In the genomic region with DNA sequence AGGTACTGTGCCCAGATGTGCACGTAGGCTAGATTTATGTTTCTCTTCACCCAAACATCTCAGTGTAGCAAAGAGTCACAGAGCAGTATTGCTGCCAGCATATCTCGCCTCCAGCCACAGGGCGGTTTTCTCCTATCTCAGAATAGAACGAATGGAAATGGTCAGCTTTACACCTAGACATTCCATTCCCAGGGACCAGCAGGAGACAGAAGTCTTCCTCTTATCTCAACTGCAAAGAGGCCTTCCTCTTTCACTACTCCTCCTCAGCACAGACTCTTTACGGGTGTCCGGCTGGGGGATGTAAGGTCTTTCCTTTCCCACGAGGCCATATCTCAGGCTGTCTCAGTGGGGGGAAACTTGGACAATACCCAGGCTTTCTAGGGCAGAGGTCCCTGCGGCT, we compare ENCODE assay signal across 8 cellular contexts. TPM values are rescaled to one million over a fixed set of nuclear protein-coding genes. Genes with fewer than 3 reads are reported as not detected.
DNase-seq lines count a peak whose midpoint lies in the region; ATAC-seq, FAIRE-seq and TF ChIP-seq lines count a peak whose summit lies in the region.
"Not testable (repeated sequence)": the region's sequence is repeated elsewhere in the genome, so short reads cannot be mapped to it uniquely, and the experiment has no call there.

No MANE protein-coding gene starts in this region.

- SMC1A ChIA-PET in GM12878 (lab: Charles Lee; ENCODE audit: uncharacterized antibody, unreplicated experiment) = not testable (repeated sequence)

- in situ Hi-C loops in GM12878 (cut with MboI) = not testable (repeated sequence)

- not testable (repeated sequence) for TF ChIP-seq EP300 in GM12878 (IDR thresholded peaks at IDR 0.05; ENCODE audit: borderline replicate concordance in 1 of 2, control insufficient read depth in 1 of 2, low read depth in 2 of 2, low read length in 2 of 2)

- peaks cover 16% of the 10 kb centered on the region for H3K4me1 Mint-ChIP-seq in activated CD4-positive, alpha-beta T cell treated with anti-CD3 and anti-CD28 coated beads, Interleukin-2, amount 10 ng/mL, durations not matched to agents 24 days and 14 days
- peaks cover 13% of the 10 kb centered on the region for H3K4me1 Mint-ChIP-seq in memory B cell
- peaks cover 32% of the 10 kb centered on the region for H3K4me1 Mint-ChIP-seq in progenitor cell of endocrine pancreas (ENCODE audit: low read depth)
- H3K4me1 Mint-ChIP-seq in type B pancreatic cell (ENCODE audit: unreplicated experiment) = peaks cover 17% of the 10 kb centered on the region

- H3K9ac ChIP-seq in NT2/D1 (ENCODE audit: insufficient read length, low read depth); GM12878 (ENCODE audit: control insufficient read depth, insufficient read depth, low read length): not testable (repeated sequence)

- intact Hi-C loops in activated CD4-positive, alpha-beta T cell treated with anti-CD3 and anti-CD28 coated beads, Interleukin-2, amount 10 ng/mL, durations not matched to agents 24 days and 14 days (cut with micrococcal nuclease); GM12878 (cut with micrococcal nuclease; ENCODE audit: unreplicated experiment): not testable (repeated sequence)

- H3K9me3 Mint-ChIP-seq in activated CD4-positive, alpha-beta T cell treated with anti-CD3 and anti-CD28 coated beads, Interleukin-2, amount 10 ng/mL, durations not matched to agents 24 days and 14 days = peaks cover 16% of the 10 kb centered on the region
- H3K9me3 Mint-ChIP-seq in memory B cell = peaks cover 12% of the 10 kb centered on the region
- H3K9me3 Mint-ChIP-seq in progenitor cell of endocrine pancreas (ENCODE audit: low read depth); type B pancreatic cell: not testable (repeated sequence)

- TSS peak; percentile 69 for BruUV-seq in GM12878 (replicated peaks; lab: Mats Ljungman, UMichigan)

- H4K20me1 ChIP-seq in GM12878 (ENCODE audit: control insufficient read depth, insufficient read depth) = not testable (repeated sequence)

- H3K4me3 Mint-ChIP-seq in activated CD4-positive, alpha-beta T cell treated with anti-CD3 and anti-CD28 coated beads, Interleukin-2, amount 10 ng/mL, durations not matched to agents 24 days and 14 days = peak overlapping the region; percentile 92
- H3K4me3 Mint-ChIP-seq in memory B cell (peak overlapping the region; percentile 92), progenitor cell of endocrine pancreas (ENCODE audit: low read depth) (peak overlapping the region; percentile 95), type B pancreatic cell (peak overlapping the region; percentile 98)

- H3K27me3 Mint-ChIP-seq in activated CD4-positive, alpha-beta T cell treated with anti-CD3 and anti-CD28 coated beads, Interleukin-2, amount 10 ng/mL, durations not matched to agents 24 days and 14 days; memory B cell; progenitor cell of endocrine pancreas; type B pancreatic cell: not testable (repeated sequence)

- TF ChIP-seq CTCF in GM12878 (IDR thresholded peaks at IDR 0.05 in 2 of 3, conservative IDR thresholded peaks at IDR 0.05 in 1 of 3; ENCODE audit: control insufficient read depth in 2 of 3, extremely low read depth in 1 of 3, insufficient read depth in 1 of 3, low read depth in 3 of 3, low read length in 3 of 3); fibroblast of pulmonary artery (IDR thresholded peaks at IDR 0.05; ENCODE audit: low read length, missing control alignments); progenitor cell of endocrine pancreas (IDR thresholded peaks at IDR 0.05; ENCODE audit: unreplicated experiment); type B pancreatic cell (conservative IDR thresholded peaks at IDR 0.05): not testable (repeated sequence)

- not testable (repeated sequence) for H3K36me3 ChIP-seq in NT2/D1 (ENCODE audit: insufficient read depth, insufficient read length, low read length); GM12878 (ENCODE audit: control insufficient read depth in 2 of 2, insufficient read depth in 2 of 2, low read length in 1 of 2)

- not testable (repeated sequence) for H3K9me3 ChIP-seq in NT2/D1 (ENCODE audit: insufficient read depth, low read length); GM12878 (replicated peaks; ENCODE audit: control insufficient read depth, insufficient read depth, low read length)

- H3K27ac ChIP-seq in GM12878 (ENCODE audit: control insufficient read depth, insufficient read depth) = not testable (repeated sequence)

- peak overlapping the region; percentile 35 for H3K27ac Mint-ChIP-seq in activated CD4-positive, alpha-beta T cell treated with anti-CD3 and anti-CD28 coated beads, Interleukin-2, amount 10 ng/mL, durations not matched to agents 24 days and 14 days
- H3K27ac Mint-ChIP-seq in memory B cell (peak overlapping the region; percentile 81), progenitor cell of endocrine pancreas (peak overlapping the region; percentile 98), type B pancreatic cell (peak overlapping the region; percentile 93)

- H3K4me3 ChIP-seq in NT2/D1 (ENCODE audit: insufficient read length, low read depth) (peak overlapping the region; percentile 34), GM12878 (peak overlapping the region; percentile 96), fibroblast of pulmonary artery (replicated peaks; ENCODE audit: low read depth, low read length) (peak overlapping the region; percentile 92)

- RAD21 ChIA-PET in GM12878 (lab: Charles Lee; ENCODE audit: unreplicated experiment) = not testable (repeated sequence)

- H3K79me2 ChIP-seq in GM12878 (ENCODE audit: control insufficient read depth, insufficient read depth, low read length) = not testable (repeated sequence)

- not testable (repeated sequence) for TF ChIP-seq POLR2A in GM12878 (IDR thresholded peaks at IDR 0.05; ENCODE audit: low read depth, low read length)

- CTCF ChIA-PET in GM12878 (lab: Yijun Ruan, JAX) = not testable (repeated sequence)

- H3K36me3 Mint-ChIP-seq in activated CD4-positive, alpha-beta T cell treated with anti-CD3 and anti-CD28 coated beads, Interleukin-2, amount 10 ng/mL, durations not matched to agents 24 days and 14 days (ENCODE audit: low read depth) = peaks cover 44% of the 10 kb centered on the region
- H3K36me3 Mint-ChIP-seq in memory B cell = peaks cover 26% of the 10 kb centered on the region
- H3K36me3 Mint-ChIP-seq in progenitor cell of endocrine pancreas (ENCODE audit: insufficient read depth) = not testable (repeated sequence)
- H3K36me3 Mint-ChIP-seq in type B pancreatic cell = peaks cover 11% of the 10 kb centered on the region

- ATAC-seq in GM12878; memory B cell (ENCODE audit: low read depth): not testable (repeated sequence)

- not testable (repeated sequence) for FAIRE-seq in GM12878 (lab: Jason Lieb, UNC)

- not testable (repeated sequence) for H3K4me1 ChIP-seq in NT2/D1 (ENCODE audit: insufficient read depth, insufficient read length); GM12878 (ENCODE audit: control insufficient read depth, insufficient read depth, low read length)

- H3K27me3 ChIP-seq in NT2/D1 (ENCODE audit: insufficient read depth, insufficient read length); GM12878 (replicated peaks in 1 of 2; ENCODE audit: control insufficient read depth in 2 of 2, insufficient read depth in 2 of 2, low read length in 1 of 2): not testable (repeated sequence)

- peak overlapping the region; percentile 74; the same call in 1 of the 2 replicates for H3K4me2 ChIP-seq in GM12878 (ENCODE audit: control insufficient read depth, insufficient read depth)

- 83% methylated on average over 8 of the region's 8 CpGs for WGBS in GM12878 (ENCODE audit: insufficient coverage, insufficient replicate concordance, low lambda C conversion rate, missing lambda C conversion rate)

- not testable (repeated sequence) for H2AFZ ChIP-seq in GM12878 (ENCODE audit: control insufficient read depth, low read depth, low read length)

- peak; percentile 26 for DNase-seq in ELF-1 (ENCODE audit: low read depth, low spot score)
- DNase-seq in NT2/D1 (ENCODE audit: low read depth, low spot score); activated CD4-positive, alpha-beta T cell treated with anti-CD3 and anti-CD28 coated beads, Interleukin-2, amount 10 ng/mL, durations not matched to agents 24 days and 14 days; GM12878 (ENCODE audit: low read depth, low spot score); fibroblast of pulmonary artery (ENCODE audit: low read depth); memory B cell (ENCODE audit: low spot score in 2 of 2); progenitor cell of endocrine pancreas (ENCODE audit: low spot score, unreplicated experiment); type B pancreatic cell (ENCODE audit: extremely low spot score, unreplicated experiment): not testable (repeated sequence)

- TF ChIP-seq RAD21 in GM12878 (IDR thresholded peaks at IDR 0.05; ENCODE audit: insufficient read depth, low read depth, low read length) = not testable (repeated sequence)

- POLR2A ChIA-PET in GM12878 (lab: Charles Lee) = not testable (repeated sequence)

RNA-seq across cellular contexts. Expression of a gene that starts 1.1 kb away (rescaled TPM):
- 4.3 and 5.2 TPM in 2 replicates for total RNA-seq in activated CD4-positive, alpha-beta T cell treated with anti-CD3 and anti-CD28 coated beads, Interleukin-2, amount 10 ng/mL, durations not matched to agents 24 days and 14 days
- 18.0 and 18.6 TPM in 2 replicates for total RNA-seq in GM12878 (2013; cell fraction: nucleolus; rRNA removed)
- total RNA-seq in GM12878 (2014; rRNA removed) = 2.1 and 3.0 TPM in 2 replicates
- total RNA-seq in GM12878 (2014; rRNA removed; fragmentation: Illumina TruSeq; extraction: Trizol) = 4.8 and 5.1 TPM in 2 replicates
- 2.9 and 3.4 TPM in 2 replicates for total RNA-seq in GM12878 (2021)
- polyA plus RNA-seq in GM12878 (2011; ENCODE audit: low read depth) = 1.6 TPM
- polyA plus RNA-seq in GM12878 (2011; rRNA removed) = 4.3 and 7.6 TPM in 2 replicates
- 1.7 and 2.0 TPM in 2 replicates for polyA plus RNA-seq in GM12878 (2011; cell fraction: cytosol; rRNA removed)
- polyA plus RNA-seq in GM12878 (2011; cell fraction: nucleus; rRNA removed) = 1.5 and 1.9 TPM in 2 replicates
- 2.8 TPM in 2 replicates for polyA plus RNA-seq in GM12878 (2012)
- 2.7 and 3.4 TPM in 2 replicates for polyA plus RNA-seq in GM12878 (2014; fragmentation: Illumina TruSeq; extraction: Trizol)
- under 1 TPM; 0.27 to 0.84 TPM for polyA plus RNA-seq in GM12878 (2014; fragmentation: Nextera tagmentation; extraction: Ambion mirVana)
- polyA plus RNA-seq in GM12878 (2014; rRNA removed) = 1.2 and 1.3 TPM in 2 replicates
- 1 to 10 TPM; 2.4 to 2.9 TPM for polyA plus RNA-seq in GM12878 (2016; fragmentation: Nextera tagmentation; extraction: Ambion mirVana)
- 5.0 and 8.6 TPM in 2 replicates for polyA minus RNA-seq in GM12878 (2011; rRNA and poly(A)+ RNA removed)
- 2.5 and 3.3 TPM in 2 replicates for polyA minus RNA-seq in GM12878 (2011; cell fraction: cytosol; rRNA and poly(A)+ RNA removed)
- polyA minus RNA-seq in GM12878 (2011; cell fraction: nucleus; rRNA and poly(A)+ RNA removed) = 1.9 and 2.7 TPM in 2 replicates
- 16.0 and 16.6 TPM in 2 replicates for total RNA-seq in progenitor cell of endocrine pancreas
- total RNA-seq in type B pancreatic cell (ENCODE audit: low replicate concordance) = 7.6 and 10.6 TPM in 2 replicates

RNA-seq across cellular contexts. Expression of a gene that starts 36.8 kb away (rescaled TPM):
- total RNA-seq in activated CD4-positive, alpha-beta T cell treated with anti-CD3 and anti-CD28 coated beads, Interleukin-2, amount 10 ng/mL, durations not matched to agents 24 days and 14 days = 9.8 and 11.6 TPM in 2 replicates
- 85.5 and 85.8 TPM in 2 replicates for total RNA-seq in GM12878 (2013; cell fraction: nucleolus; rRNA removed)
- total RNA-seq in GM12878 (2014; rRNA removed) = 8.5 and 10.2 TPM in 2 replicates
- total RNA-seq in GM12878 (2014; rRNA removed; fragmentation: Illumina TruSeq; extraction: Trizol) = 15.1 and 15.2 TPM in 2 replicates
- total RNA-seq in GM12878 (2021) = 7.9 and 8.8 TPM in 2 replicates
- polyA plus RNA-seq in GM12878 (2011; ENCODE audit: low read depth) = 7.5 TPM
- polyA plus RNA-seq in GM12878 (2011; rRNA removed) = 22.7 and 33.7 TPM in 2 replicates
- 13.3 and 19.8 TPM in 2 replicates for polyA plus RNA-seq in GM12878 (2011; cell fraction: cytosol; rRNA removed)
- 22.1 and 28.1 TPM in 2 replicates for polyA plus RNA-seq in GM12878 (2011; cell fraction: nucleus; rRNA removed)
- polyA plus RNA-seq in GM12878 (2012) = 7.7 and 10.3 TPM in 2 replicates
- polyA plus RNA-seq in GM12878 (2014; fragmentation: Illumina TruSeq; extraction: Trizol) = 13.0 and 14.9 TPM in 2 replicates
- polyA plus RNA-seq in GM12878 (2014; fragmentation: Nextera tagmentation; extraction: Ambion mirVana) = 10 to 100 TPM in 1 of 2 experiments, 1 to 10 TPM in 1; 8.7 to 17.9 TPM
- 7.3 and 8.2 TPM in 2 replicates for polyA plus RNA-seq in GM12878 (2014; rRNA removed)
- 10 to 100 TPM in 1 of 2 experiments, 1 to 10 TPM in 1; 9.9 to 11.3 TPM for polyA plus RNA-seq in GM12878 (2016; fragmentation: Nextera tagmentation; extraction: Ambion mirVana)
- 11.9 and 23.2 TPM in 2 replicates for polyA minus RNA-seq in GM12878 (2011; rRNA and poly(A)+ RNA removed)
- 6.1 and 6.2 TPM in 2 replicates for polyA minus RNA-seq in GM12878 (2011; cell fraction: cytosol; rRNA and poly(A)+ RNA removed)
- 10.4 and 13.5 TPM in 2 replicates for polyA minus RNA-seq in GM12878 (2011; cell fraction: nucleus; rRNA and poly(A)+ RNA removed)
- 59.3 and 65.9 TPM in 2 replicates for total RNA-seq in progenitor cell of endocrine pancreas
- 15.3 and 18.0 TPM in 2 replicates for total RNA-seq in type B pancreatic cell (ENCODE audit: low replicate concordance)

Comparison
In these comparisons a context has a peak if more than half of its experiments do, and no peak if none do; other contexts are left out.
1. H3K4me3 ChIP-seq: peak in every context shown above with its lines; median percentile 96 in GM12878; 92 in fibroblast of pulmonary artery; 34 in NT2/D1.
2. H3K27ac Mint-ChIP-seq: peak in every context shown above with its lines; median percentile 98 in progenitor cell of endocrine pancreas; 93 in type B pancreatic cell; 81 in memory B cell; 35 in activated CD4-positive, alpha-beta T cell treated with anti-CD3 and anti-CD28 coated beads, Interleukin-2, amount 10 ng/mL, durations not matched to agents 24 days and 14 days.